Comparison of ENCODE assay signal across 1 cellular context in the genomic region with DNA sequence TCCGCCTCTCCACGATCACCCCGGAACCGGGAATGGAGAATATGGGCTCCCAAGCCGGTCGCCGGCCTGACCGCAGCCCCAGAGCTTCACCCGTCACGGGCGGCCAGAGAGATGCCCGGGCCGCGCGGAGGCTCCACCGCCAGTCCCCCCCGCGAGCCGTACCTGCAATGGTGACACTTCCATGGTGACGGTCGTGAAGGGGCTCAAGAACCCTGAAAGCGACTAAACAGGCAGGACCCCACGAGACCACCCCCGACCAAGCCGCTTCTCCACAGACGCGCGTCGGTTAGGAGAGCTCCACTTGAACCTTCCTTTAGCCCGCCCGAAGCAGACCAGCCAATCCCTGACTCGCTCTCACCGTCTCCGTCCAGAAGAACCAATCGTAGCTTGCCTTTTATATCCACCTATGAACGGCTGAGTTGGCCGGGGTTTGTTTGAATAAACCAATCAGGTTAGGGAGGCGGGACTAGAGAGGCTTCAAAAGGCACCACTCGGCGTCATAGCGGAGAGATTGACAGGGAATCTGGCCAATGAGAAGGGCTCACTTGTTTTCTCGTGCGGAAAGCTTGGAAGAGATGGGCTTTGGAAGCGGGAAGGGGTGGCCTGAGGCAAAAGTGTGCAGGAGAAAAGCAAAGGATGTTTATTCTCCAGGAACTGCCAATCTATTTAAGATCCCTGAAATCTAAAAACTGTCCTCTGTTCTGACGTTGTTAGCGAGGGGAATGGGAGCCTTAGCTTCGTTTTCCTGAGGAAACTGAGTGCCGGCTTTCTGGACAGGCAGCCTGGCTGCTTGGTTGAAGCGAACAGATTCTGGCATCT.
A peak's percentile ranks its signal among the peaks of the same experiment; 100 is the strongest.
TF ChIP-seq lines count a peak whose summit lies in the region.

A gene with protein sequence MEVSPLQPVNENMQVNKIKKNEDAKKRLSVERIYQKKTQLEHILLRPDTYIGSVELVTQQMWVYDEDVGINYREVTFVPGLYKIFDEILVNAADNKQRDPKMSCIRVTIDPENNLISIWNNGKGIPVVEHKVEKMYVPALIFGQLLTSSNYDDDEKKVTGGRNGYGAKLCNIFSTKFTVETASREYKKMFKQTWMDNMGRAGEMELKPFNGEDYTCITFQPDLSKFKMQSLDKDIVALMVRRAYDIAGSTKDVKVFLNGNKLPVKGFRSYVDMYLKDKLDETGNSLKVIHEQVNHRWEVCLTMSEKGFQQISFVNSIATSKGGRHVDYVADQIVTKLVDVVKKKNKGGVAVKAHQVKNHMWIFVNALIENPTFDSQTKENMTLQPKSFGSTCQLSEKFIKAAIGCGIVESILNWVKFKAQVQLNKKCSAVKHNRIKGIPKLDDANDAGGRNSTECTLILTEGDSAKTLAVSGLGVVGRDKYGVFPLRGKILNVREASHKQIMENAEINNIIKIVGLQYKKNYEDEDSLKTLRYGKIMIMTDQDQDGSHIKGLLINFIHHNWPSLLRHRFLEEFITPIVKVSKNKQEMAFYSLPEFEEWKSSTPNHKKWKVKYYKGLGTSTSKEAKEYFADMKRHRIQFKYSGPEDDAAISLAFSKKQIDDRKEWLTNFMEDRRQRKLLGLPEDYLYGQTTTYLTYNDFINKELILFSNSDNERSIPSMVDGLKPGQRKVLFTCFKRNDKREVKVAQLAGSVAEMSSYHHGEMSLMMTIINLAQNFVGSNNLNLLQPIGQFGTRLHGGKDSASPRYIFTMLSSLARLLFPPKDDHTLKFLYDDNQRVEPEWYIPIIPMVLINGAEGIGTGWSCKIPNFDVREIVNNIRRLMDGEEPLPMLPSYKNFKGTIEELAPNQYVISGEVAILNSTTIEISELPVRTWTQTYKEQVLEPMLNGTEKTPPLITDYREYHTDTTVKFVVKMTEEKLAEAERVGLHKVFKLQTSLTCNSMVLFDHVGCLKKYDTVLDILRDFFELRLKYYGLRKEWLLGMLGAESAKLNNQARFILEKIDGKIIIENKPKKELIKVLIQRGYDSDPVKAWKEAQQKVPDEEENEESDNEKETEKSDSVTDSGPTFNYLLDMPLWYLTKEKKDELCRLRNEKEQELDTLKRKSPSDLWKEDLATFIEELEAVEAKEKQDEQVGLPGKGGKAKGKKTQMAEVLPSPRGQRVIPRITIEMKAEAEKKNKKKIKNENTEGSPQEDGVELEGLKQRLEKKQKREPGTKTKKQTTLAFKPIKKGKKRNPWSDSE (N-terminal part only) (minus strand): TSS at position 288 of the 819 bp plus-strand sequence. CDS start 105 bp downstream, at position 183.

TF ChIP-seq in HepG2, 621 proteins besides CTCF, POLR2A, EP300 and RAD21 (continued from another document and continues in another):
- TF ChIP-seq, protein P1, sequence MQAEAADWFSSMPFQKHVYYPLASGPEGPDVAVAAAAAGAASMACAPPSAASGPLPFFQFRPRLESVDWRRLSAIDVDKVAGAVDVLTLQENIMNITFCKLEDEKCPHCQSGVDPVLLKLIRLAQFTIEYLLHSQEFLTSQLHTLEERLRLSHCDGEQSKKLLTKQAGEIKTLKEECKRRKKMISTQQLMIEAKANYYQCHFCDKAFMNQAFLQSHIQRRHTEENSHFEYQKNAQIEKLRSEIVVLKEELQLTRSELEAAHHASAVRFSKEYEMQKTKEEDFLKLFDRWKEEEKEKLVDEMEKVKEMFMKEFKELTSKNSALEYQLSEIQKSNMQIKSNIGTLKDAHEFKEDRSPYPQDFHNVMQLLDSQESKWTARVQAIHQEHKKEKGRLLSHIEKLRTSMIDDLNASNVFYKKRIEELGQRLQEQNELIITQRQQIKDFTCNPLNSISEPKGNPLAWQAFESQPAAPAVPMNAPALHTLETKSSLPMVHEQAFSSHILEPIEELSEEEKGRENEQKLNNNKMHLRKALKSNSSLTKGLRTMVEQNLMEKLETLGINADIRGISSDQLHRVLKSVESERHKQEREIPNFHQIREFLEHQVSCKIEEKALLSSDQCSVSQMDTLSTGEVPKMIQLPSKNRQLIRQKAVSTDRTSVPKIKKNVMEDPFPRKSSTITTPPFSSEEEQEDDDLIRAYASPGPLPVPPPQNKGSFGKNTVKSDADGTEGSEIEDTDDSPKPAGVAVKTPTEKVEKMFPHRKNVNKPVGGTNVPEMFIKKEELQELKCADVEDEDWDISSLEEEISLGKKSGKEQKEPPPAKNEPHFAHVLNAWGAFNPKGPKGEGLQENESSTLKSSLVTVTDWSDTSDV (CRISPR knock-in tag; IDR thresholded peaks at IDR 0.05) = no peak
- TF ChIP-seq SMYD3 (CRISPR knock-in tag; IDR thresholded peaks at IDR 0.05) (peak; percentile 99), STAT5B (CRISPR knock-in tag; IDR thresholded peaks at IDR 0.05) (no peak), SRSF4 (IDR thresholded peaks at IDR 0.05; ENCODE audit: low read depth, low read length, poor library complexity, severe bottlenecking) (no peak), ZNF12 (CRISPR knock-in tag; IDR thresholded peaks at IDR 0.05) (peak; percentile 26; the same call in 1 of the 2 replicates), ZNF724P (CRISPR knock-in tag; IDR thresholded peaks at IDR 0.05; ENCODE audit: borderline replicate concordance) (peak; percentile 97), MED13 (CRISPR knock-in tag; IDR thresholded peaks at IDR 0.05) (peak; percentile 69; the same call in 1 of the 2 replicates), SUZ12 (IDR thresholded peaks at IDR 0.05; ENCODE audit: low read depth, low read length) (no peak), ZBTB7A (CRISPR knock-in tag; IDR thresholded peaks at IDR 0.05) (no peak), ESRRA (CRISPR knock-in tag; IDR thresholded peaks at IDR 0.05; ENCODE audit: low read depth) (peak; percentile 53; the same call in 1 of the 2 replicates), ZBTB8A (CRISPR knock-in tag; IDR thresholded peaks at IDR 0.05; ENCODE audit: borderline replicate concordance, low read depth) (no peak), ZNF33A (CRISPR knock-in tag; IDR thresholded peaks at IDR 0.05; ENCODE audit: borderline replicate concordance) (no peak), RXRA (CRISPR knock-in tag; IDR thresholded peaks at IDR 0.05) (peak; percentile 71), SALL1 (CRISPR knock-in tag; IDR thresholded peaks at IDR 0.05) (peak; percentile 32; the same call in 1 of the 2 replicates), GPN1 (CRISPR knock-in tag; IDR thresholded peaks at IDR 0.05; ENCODE audit: borderline replicate concordance) (0 out of 2 replicates have a peak, but pooled peaks have one; percentile 49), REL (CRISPR knock-in tag; conservative IDR thresholded peaks at IDR 0.05) (peak; percentile 98), RBM22 (optimal IDR thresholded peaks at IDR 0.05; ENCODE audit: low read length) (no peak), POLR2AphosphoS5 (IDR thresholded peaks at IDR 0.05; ENCODE audit: low read depth, low read length) (peak; percentile 91), ZNF792 (CRISPR knock-in tag; IDR thresholded peaks at IDR 0.05) (no peak), PHF5A (CRISPR knock-in tag; IDR thresholded peaks at IDR 0.05; ENCODE audit: low read depth, unreplicated experiment) (no peak), ZNF350 (CRISPR knock-in tag; IDR thresholded peaks at IDR 0.05; ENCODE audit: borderline replicate concordance, low read depth) (no peak; the same call in 1 of the 2 replicates), HHEX (CRISPR knock-in tag; IDR thresholded peaks at IDR 0.05) (no peak), ZNF335 (CRISPR knock-in tag; IDR thresholded peaks at IDR 0.05) (no peak), TBX3 (IDR thresholded peaks at IDR 0.05; ENCODE audit: borderline replicate concordance) (peak; percentile 47; the same call in 1 of the 2 replicates), SP1 (IDR thresholded peaks at IDR 0.05) (no peak), SP1 (CRISPR knock-in tag; IDR thresholded peaks at IDR 0.05) (peak; percentile 53), ZNF17 (CRISPR knock-in tag; IDR thresholded peaks at IDR 0.05) (no peak), NR2F2 (IDR thresholded peaks at IDR 0.05; ENCODE audit: borderline replicate concordance, low read depth) (no peak; the same call in 1 of the 2 replicates), ELF3 (CRISPR knock-in tag; IDR thresholded peaks at IDR 0.05) (peak; percentile 47; the same call in 1 of the 2 replicates), ZNF768 (CRISPR knock-in tag; IDR thresholded peaks at IDR 0.05) (peak; percentile 67; the same call in 1 of the 2 replicates), ZNF772 (CRISPR knock-in tag; IDR thresholded peaks at IDR 0.05) (peak; percentile 76)
- TF ChIP-seq, protein P2, sequence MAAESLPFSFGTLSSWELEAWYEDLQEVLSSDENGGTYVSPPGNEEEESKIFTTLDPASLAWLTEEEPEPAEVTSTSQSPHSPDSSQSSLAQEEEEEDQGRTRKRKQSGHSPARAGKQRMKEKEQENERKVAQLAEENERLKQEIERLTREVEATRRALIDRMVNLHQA (CRISPR knock-in tag; IDR thresholded peaks at IDR 0.05) = no peak
- TF ChIP-seq, protein P3, sequence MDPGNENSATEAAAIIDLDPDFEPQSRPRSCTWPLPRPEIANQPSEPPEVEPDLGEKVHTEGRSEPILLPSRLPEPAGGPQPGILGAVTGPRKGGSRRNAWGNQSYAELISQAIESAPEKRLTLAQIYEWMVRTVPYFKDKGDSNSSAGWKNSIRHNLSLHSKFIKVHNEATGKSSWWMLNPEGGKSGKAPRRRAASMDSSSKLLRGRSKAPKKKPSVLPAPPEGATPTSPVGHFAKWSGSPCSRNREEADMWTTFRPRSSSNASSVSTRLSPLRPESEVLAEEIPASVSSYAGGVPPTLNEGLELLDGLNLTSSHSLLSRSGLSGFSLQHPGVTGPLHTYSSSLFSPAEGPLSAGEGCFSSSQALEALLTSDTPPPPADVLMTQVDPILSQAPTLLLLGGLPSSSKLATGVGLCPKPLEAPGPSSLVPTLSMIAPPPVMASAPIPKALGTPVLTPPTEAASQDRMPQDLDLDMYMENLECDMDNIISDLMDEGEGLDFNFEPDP (CRISPR knock-in tag; conservative IDR thresholded peaks at IDR 0.05) = peak; percentile 4; the same call in 1 of the 2 replicates
- TF ChIP-seq, protein P4, sequence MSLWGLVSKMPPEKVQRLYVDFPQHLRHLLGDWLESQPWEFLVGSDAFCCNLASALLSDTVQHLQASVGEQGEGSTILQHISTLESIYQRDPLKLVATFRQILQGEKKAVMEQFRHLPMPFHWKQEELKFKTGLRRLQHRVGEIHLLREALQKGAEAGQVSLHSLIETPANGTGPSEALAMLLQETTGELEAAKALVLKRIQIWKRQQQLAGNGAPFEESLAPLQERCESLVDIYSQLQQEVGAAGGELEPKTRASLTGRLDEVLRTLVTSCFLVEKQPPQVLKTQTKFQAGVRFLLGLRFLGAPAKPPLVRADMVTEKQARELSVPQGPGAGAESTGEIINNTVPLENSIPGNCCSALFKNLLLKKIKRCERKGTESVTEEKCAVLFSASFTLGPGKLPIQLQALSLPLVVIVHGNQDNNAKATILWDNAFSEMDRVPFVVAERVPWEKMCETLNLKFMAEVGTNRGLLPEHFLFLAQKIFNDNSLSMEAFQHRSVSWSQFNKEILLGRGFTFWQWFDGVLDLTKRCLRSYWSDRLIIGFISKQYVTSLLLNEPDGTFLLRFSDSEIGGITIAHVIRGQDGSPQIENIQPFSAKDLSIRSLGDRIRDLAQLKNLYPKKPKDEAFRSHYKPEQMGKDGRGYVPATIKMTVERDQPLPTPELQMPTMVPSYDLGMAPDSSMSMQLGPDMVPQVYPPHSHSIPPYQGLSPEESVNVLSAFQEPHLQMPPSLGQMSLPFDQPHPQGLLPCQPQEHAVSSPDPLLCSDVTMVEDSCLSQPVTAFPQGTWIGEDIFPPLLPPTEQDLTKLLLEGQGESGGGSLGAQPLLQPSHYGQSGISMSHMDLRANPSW (CRISPR knock-in tag; IDR thresholded peaks at IDR 0.05; ENCODE audit: borderline replicate concordance) = no peak
- TF ChIP-seq, protein P5, sequence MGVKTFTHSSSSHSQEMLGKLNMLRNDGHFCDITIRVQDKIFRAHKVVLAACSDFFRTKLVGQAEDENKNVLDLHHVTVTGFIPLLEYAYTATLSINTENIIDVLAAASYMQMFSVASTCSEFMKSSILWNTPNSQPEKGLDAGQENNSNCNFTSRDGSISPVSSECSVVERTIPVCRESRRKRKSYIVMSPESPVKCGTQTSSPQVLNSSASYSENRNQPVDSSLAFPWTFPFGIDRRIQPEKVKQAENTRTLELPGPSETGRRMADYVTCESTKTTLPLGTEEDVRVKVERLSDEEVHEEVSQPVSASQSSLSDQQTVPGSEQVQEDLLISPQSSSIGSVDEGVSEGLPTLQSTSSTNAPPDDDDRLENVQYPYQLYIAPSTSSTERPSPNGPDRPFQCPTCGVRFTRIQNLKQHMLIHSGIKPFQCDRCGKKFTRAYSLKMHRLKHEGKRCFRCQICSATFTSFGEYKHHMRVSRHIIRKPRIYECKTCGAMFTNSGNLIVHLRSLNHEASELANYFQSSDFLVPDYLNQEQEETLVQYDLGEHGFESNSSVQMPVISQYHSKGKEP (CRISPR knock-in tag; IDR thresholded peaks at IDR 0.05) = no peak
- TF ChIP-seq, protein P6, sequence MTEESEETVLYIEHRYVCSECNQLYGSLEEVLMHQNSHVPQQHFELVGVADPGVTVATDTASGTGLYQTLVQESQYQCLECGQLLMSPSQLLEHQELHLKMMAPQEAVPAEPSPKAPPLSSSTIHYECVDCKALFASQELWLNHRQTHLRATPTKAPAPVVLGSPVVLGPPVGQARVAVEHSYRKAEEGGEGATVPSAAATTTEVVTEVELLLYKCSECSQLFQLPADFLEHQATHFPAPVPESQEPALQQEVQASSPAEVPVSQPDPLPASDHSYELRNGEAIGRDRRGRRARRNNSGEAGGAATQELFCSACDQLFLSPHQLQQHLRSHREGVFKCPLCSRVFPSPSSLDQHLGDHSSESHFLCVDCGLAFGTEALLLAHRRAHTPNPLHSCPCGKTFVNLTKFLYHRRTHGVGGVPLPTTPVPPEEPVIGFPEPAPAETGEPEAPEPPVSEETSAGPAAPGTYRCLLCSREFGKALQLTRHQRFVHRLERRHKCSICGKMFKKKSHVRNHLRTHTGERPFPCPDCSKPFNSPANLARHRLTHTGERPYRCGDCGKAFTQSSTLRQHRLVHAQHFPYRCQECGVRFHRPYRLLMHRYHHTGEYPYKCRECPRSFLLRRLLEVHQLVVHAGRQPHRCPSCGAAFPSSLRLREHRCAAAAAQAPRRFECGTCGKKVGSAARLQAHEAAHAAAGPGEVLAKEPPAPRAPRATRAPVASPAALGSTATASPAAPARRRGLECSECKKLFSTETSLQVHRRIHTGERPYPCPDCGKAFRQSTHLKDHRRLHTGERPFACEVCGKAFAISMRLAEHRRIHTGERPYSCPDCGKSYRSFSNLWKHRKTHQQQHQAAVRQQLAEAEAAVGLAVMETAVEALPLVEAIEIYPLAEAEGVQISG (CRISPR knock-in tag; IDR thresholded peaks at IDR 0.05) = peak; percentile 36; the same call in 1 of the 2 replicates
- TF ChIP-seq, protein P7, sequence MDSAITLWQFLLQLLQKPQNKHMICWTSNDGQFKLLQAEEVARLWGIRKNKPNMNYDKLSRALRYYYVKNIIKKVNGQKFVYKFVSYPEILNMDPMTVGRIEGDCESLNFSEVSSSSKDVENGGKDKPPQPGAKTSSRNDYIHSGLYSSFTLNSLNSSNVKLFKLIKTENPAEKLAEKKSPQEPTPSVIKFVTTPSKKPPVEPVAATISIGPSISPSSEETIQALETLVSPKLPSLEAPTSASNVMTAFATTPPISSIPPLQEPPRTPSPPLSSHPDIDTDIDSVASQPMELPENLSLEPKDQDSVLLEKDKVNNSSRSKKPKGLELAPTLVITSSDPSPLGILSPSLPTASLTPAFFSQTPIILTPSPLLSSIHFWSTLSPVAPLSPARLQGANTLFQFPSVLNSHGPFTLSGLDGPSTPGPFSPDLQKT (CRISPR knock-in tag; IDR thresholded peaks at IDR 0.05; ENCODE audit: borderline replicate concordance) = peak; percentile 65; the same call in 1 of the 2 replicates
- TF ChIP-seq, protein P8, sequence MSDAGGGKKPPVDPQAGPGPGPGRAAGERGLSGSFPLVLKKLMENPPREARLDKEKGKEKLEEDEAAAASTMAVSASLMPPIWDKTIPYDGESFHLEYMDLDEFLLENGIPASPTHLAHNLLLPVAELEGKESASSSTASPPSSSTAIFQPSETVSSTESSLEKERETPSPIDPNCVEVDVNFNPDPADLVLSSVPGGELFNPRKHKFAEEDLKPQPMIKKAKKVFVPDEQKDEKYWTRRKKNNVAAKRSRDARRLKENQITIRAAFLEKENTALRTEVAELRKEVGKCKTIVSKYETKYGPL (CRISPR knock-in tag; IDR thresholded peaks at IDR 0.05) = no peak
